Comparison of ENCODE assay signal across 1 cellular context in the genomic region with DNA sequence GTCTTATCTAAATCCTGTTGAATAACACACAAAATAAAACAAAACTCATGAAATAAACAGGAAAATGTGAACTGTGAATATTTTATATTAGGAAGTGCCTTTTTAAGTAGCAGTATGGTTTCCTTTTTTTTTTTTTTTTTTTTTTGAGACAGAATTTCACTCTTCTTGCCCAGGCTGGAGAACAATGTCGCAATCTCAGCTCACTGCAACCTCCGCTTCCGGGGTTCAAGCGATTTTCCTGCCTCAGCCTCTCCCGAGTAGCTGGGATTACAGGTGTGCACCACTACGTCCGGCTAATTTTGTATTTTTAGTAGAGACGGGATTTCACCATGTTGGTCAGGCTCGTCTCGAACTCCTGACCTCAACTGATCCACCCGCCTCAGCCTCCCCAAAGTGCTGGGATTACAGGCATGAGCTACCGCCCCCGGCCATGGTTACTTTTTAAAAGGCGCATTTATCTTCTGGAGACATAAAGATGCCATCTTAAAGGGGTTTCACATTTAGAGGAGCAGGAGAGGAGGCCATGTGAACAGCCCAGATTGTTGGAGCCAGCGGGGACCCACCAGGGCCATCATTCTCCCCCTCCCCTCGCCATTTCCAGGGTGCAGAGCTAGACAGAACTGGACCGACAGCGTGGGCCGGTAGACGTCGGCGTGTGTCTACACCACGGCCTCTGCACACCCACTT.
TF ChIP-seq lines count a peak whose summit lies in the region.

No MANE protein-coding gene starts in this region.

TF ChIP-seq in IMR-90, 13 proteins besides CTCF, POLR2A, EP300 and RAD21:
- no peak for TF ChIP-seq SMC3 (IDR thresholded peaks at IDR 0.05; ENCODE audit: low read depth, low read length)
- no peak for TF ChIP-seq RFX5 (IDR thresholded peaks at IDR 0.05; ENCODE audit: low read depth, low read length)
- TF ChIP-seq MXI1 (IDR thresholded peaks at IDR 0.05; ENCODE audit: borderline replicate concordance, low read depth, low read length) = no peak
- no peak for TF ChIP-seq NFE2L2 (IDR thresholded peaks at IDR 0.05; ENCODE audit: low read depth, low read length)
- no peak for TF ChIP-seq MAFK (IDR thresholded peaks at IDR 0.05; ENCODE audit: low read depth, low read length)
- no peak for TF ChIP-seq CEBPB (IDR thresholded peaks at IDR 0.05; ENCODE audit: low read depth, low read length)
- TF ChIP-seq, protein P1, sequence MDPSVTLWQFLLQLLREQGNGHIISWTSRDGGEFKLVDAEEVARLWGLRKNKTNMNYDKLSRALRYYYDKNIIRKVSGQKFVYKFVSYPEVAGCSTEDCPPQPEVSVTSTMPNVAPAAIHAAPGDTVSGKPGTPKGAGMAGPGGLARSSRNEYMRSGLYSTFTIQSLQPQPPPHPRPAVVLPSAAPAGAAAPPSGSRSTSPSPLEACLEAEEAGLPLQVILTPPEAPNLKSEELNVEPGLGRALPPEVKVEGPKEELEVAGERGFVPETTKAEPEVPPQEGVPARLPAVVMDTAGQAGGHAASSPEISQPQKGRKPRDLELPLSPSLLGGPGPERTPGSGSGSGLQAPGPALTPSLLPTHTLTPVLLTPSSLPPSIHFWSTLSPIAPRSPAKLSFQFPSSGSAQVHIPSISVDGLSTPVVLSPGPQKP (IDR thresholded peaks at IDR 0.05; ENCODE audit: borderline replicate concordance, low read depth, low read length) = no peak
- TF ChIP-seq FOS (IDR thresholded peaks at IDR 0.05; ENCODE audit: low read depth, low read length) = no peak
- TF ChIP-seq, protein P2, sequence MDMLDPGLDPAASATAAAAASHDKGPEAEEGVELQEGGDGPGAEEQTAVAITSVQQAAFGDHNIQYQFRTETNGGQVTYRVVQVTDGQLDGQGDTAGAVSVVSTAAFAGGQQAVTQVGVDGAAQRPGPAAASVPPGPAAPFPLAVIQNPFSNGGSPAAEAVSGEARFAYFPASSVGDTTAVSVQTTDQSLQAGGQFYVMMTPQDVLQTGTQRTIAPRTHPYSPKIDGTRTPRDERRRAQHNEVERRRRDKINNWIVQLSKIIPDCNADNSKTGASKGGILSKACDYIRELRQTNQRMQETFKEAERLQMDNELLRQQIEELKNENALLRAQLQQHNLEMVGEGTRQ (IDR thresholded peaks at IDR 0.05; ENCODE audit: low read depth, low read length) = no peak
- no peak for TF ChIP-seq MAZ (IDR thresholded peaks at IDR 0.05; ENCODE audit: borderline replicate concordance, low read depth, low read length)
- no peak for TF ChIP-seq BHLHE40 (IDR thresholded peaks at IDR 0.05; ENCODE audit: low read depth, low read length)
- no peak for TF ChIP-seq RCOR1 (IDR thresholded peaks at IDR 0.05; ENCODE audit: insufficient replicate concordance, low read length)
- no peak for TF ChIP-seq CHD1 (IDR thresholded peaks at IDR 0.05; ENCODE audit: low read depth, low read length)
